In genomic region chr6:9397981-9398559, GRCh38 we compare ENCODE assay signal across 11 cellular contexts.
DNase-seq lines count a peak whose midpoint lies in the region; ATAC-seq and TF ChIP-seq lines count a peak whose summit lies in the region.
"Had no signal": no experiment of that assay in that cellular context is flagged by ENCODE, and none has a peak within 500 bp of the region (broad histone marks: within the 10 kb centered on the region; RNA-seq: fewer than 3 reads in every experiment).

No MANE protein-coding gene starts in this region.

- no peak for ATAC-seq in HG02885 (IDR thresholded peaks at IDR 0.05; ENCODE audit: poor library complexity, unreplicated experiment)

- BruUV-seq in Calu3 (replicated peaks; lab: Mats Ljungman, UMichigan), result no TSS peak

- intact Hi-C loops in Calu3 (cut with micrococcal nuclease; ENCODE audit: unreplicated experiment), result no loop called here

- H3K27me3 Mint-ChIP-seq in Calu3 (ENCODE audit: unreplicated experiment), result no peaks in the 10 kb centered on the region

- in situ Hi-C loops in KBM-7 (cut with MboI; ENCODE audit: low pct_unique_long_range_greater_than_20kb, low sequenced_read_pairs), result no loop called here

- no peaks in the 10 kb centered on the region for H3K9me3 Mint-ChIP-seq in Calu3 (ENCODE audit: low read depth, unreplicated experiment)
- H3K9me3 Mint-ChIP-seq: activated CD4-positive, alpha-beta T cell treated with anti-CD3 and anti-CD28 coated beads, Interleukin-2, amount 10 ng/mL, durations not matched to agents 24 days and 14 days had no signal

- CTCF ChIA-PET in Calu3 (lab: Charles Lee), result interaction anchor here (0.6 kb wide), 1 partner anchor 1080 kb away, joined by 3 read pairs; no protein-coding TSS in a partner anchor

- no peaks in the 10 kb centered on the region for H3K36me3 Mint-ChIP-seq in Calu3 (ENCODE audit: insufficient read depth, unreplicated experiment)

- no peak overlapping the region for H3K27ac Mint-ChIP-seq in Calu3 (ENCODE audit: unreplicated experiment)
- H3K27ac Mint-ChIP-seq: activated CD4-positive, alpha-beta T cell treated with anti-CD3 and anti-CD28 coated beads, Interleukin-2, amount 10 ng/mL, durations not matched to agents 24 days and 14 days had no signal

- peaks cover 38% of the 10 kb centered on the region for H3K4me1 Mint-ChIP-seq in Calu3 (ENCODE audit: low read depth, unreplicated experiment)
- H3K4me1 Mint-ChIP-seq: activated CD4-positive, alpha-beta T cell treated with anti-CD3 and anti-CD28 coated beads, Interleukin-2, amount 10 ng/mL, durations not matched to agents 24 days and 14 days had no signal

- H3K4me3 Mint-ChIP-seq in Calu3 (ENCODE audit: low read depth, unreplicated experiment), result no peak overlapping the region
- H3K4me3 Mint-ChIP-seq: activated CD4-positive, alpha-beta T cell treated with anti-CD3 and anti-CD28 coated beads, Interleukin-2, amount 10 ng/mL, durations not matched to agents 24 days and 14 days had no signal

- peak; percentile 43 for DNase-seq in Calu3
- peak; percentile 59 for DNase-seq in NCI-H146 treated with DMSO at 0.1 percent for 48 hours (lab: John Stamatoyannopoulos, UW; ENCODE audit: unreplicated experiment)
- peak; percentile 88 for DNase-seq in SHP77 treated with DMSO at 0.1 percent for 48 hours (lab: John Stamatoyannopoulos, UW)
- DNase-seq in kidney tubule cell (ENCODE audit: low spot score), result peak; percentile 11
- no peak for DNase-seq in KBM-7
- DNase-seq in T-helper 2 cell, result no peak
- DNase-seq in activated CD4-positive, alpha-beta T cell treated with anti-CD3 and anti-CD28 coated beads for 4 hours, result no peak
- DNase-seq: activated CD4-positive, alpha-beta T cell treated with anti-CD3 and anti-CD28 coated beads, Interleukin-2, amount 10 ng/mL, durations not matched to agents 24 days and 14 days; activated naive CD4-positive, alpha-beta T cell treated with anti-CD3 and anti-CD28 coated beads, Interleukin-2, amount 50 U/mL, for 16 hours; MV-4-11 had no signal

- no peak for TF ChIP-seq CTCF in Calu3 (IDR thresholded peaks at IDR 0.05; ENCODE audit: unreplicated experiment)

Comparison
In these comparisons a context has a peak if more than half of its experiments do, and no peak if none do; other contexts are left out.
1. DNase-seq: peak in Calu3 (single experiment), NCI-H146 treated with DMSO at 0.1 percent for 48 hours (single experiment), SHP77 treated with DMSO at 0.1 percent for 48 hours (single experiment) and kidney tubule cell (single experiment); none in KBM-7 (single experiment), T-helper 2 cell (0 of 5) and activated CD4-positive, alpha-beta T cell treated with anti-CD3 and anti-CD28 coated beads for 4 hours (0 of 2).